Comparison of ENCODE assay signal across 30 cellular contexts in genomic region chr1:1911390-1912041, GRCh38. TPM values are rescaled to one million over a fixed set of nuclear protein-coding genes. Genes with fewer than 3 reads are reported as not detected.
DNase-seq lines count a peak whose midpoint lies in the region; ATAC-seq and TF ChIP-seq lines count a peak whose summit lies in the region.
"Had no signal": no experiment of that assay in that cellular context is flagged by ENCODE, and none has a peak within 500 bp of the region (broad histone marks: within the 10 kb centered on the region; RNA-seq: fewer than 3 reads in every experiment).

No MANE protein-coding gene starts in this region.

- H3K27me3 ChIP-seq in CD4-positive, CD25-positive, alpha-beta regulatory T cell (ENCODE audit: control insufficient read depth, insufficient read depth, low read length) = no peaks in the 10 kb centered on the region
- H3K27me3 ChIP-seq: BE2C, dorsolateral prefrontal cortex had no signal

- H3K4me3 Mint-ChIP-seq in activated T-cell treated with anti-CD3 and anti-CD28 coated beads, Interleukin-2, amount 50 U/mL, for 4 hours = peak overlapping the region; percentile 38
- no peak overlapping the region for H3K4me3 Mint-ChIP-seq in activated T-cell treated with anti-CD3 and anti-CD28 coated beads, Interleukin-2, amount 50 U/mL, for 24 hours
- H3K4me3 Mint-ChIP-seq in CD4-positive, CD25-positive, alpha-beta regulatory T cell = peak overlapping the region; percentile 25 to 75 (median 45)
- peak overlapping the region; percentile 46 to 66 (median 54) for H3K4me3 Mint-ChIP-seq in nephron
- H3K4me3 Mint-ChIP-seq: activated CD8-positive, alpha-beta memory T cell treated with anti-CD3 and anti-CD28 coated beads, Interleukin-2, amount 10 ng/mL, durations not matched to agents 7 days and 5 days; activated naive CD8-positive, alpha-beta T cell treated with anti-CD3 and anti-CD28 coated beads, Interleukin-2, amount 10 ng/mL, durations not matched to agents 7 days and 5 days; activated T-helper 1 cell treated with anti-CD3 and anti-CD28 coated beads, Interleukin-12 subunit alpha, Interleukin-12 subunit beta, Interleukin-2, Interleukin-4 antibody, amounts not matched to agents 30 ng/mL and 10 ng/mL and 1 ng/mL, durations not matched to agents 14 hours and 24 hours and 36 hours had no signal

- peaks cover 10% of the 10 kb centered on the region for H3K4me1 Mint-ChIP-seq in activated T-cell treated with anti-CD3 and anti-CD28 coated beads, Interleukin-2, amount 50 U/mL, for 4 hours (ENCODE audit: low read depth)
- peaks cover 10% of the 10 kb centered on the region for H3K4me1 Mint-ChIP-seq in activated T-cell treated with anti-CD3 and anti-CD28 coated beads, Interleukin-2, amount 50 U/mL, for 24 hours (ENCODE audit: low read depth)
- peaks cover 0 to 13% (median 5%) of the 10 kb centered on the region in 4 donors for H3K4me1 Mint-ChIP-seq in CD4-positive, CD25-positive, alpha-beta regulatory T cell
- H3K4me1 Mint-ChIP-seq in nephron = peaks cover 23% of the 10 kb centered on the region

- H3K27ac ChIP-seq in CD4-positive, CD25-positive, alpha-beta regulatory T cell (ENCODE audit: insufficient read depth, low read length, poor library complexity, severe bottlenecking) = no peak overlapping the region
- H3K27ac ChIP-seq in coronary artery = no peak overlapping the region
- H3K27ac ChIP-seq: A549, dorsolateral prefrontal cortex, skin epidermis had no signal

- H3K9me3 ChIP-seq in CD4-positive, CD25-positive, alpha-beta regulatory T cell (ENCODE audit: control insufficient read depth in 2 of 2, low read length in 2 of 2) = no peaks in the 10 kb centered on the region
- H3K9me3 ChIP-seq: A549, BE2C, Caco-2 had no signal

- no peak for ATAC-seq in activated T-cell treated with anti-CD3 and anti-CD28 coated beads, Interleukin-2, amount 50 U/mL, for 4 hours
- no peak for ATAC-seq in CD4-positive, CD25-positive, alpha-beta regulatory T cell (ENCODE audit: low read depth in 2 of 2)
- ATAC-seq: A549; activated CD8-positive, alpha-beta memory T cell treated with anti-CD3 and anti-CD28 coated beads, Interleukin-2, amount 10 ng/mL, durations not matched to agents 7 days and 5 days had no signal

- DNase-seq in activated T-cell treated with anti-CD3 and anti-CD28 coated beads, Interleukin-2, amount 50 U/mL, for 4 hours = no peak
- DNase-seq in activated T-cell treated with anti-CD3 and anti-CD28 coated beads, Interleukin-2, amount 50 U/mL, for 24 hours = no peak
- DNase-seq in CD4-positive, CD25-positive, alpha-beta regulatory T cell = no peak
- peak; percentile 53 for DNase-seq in coronary artery (ENCODE audit: low spot score)
- DNase-seq in EL = no peak
- no peak for DNase-seq in epidermal melanocyte (ENCODE audit: insufficient read length, low spot score)
- DNase-seq in T1000 (lab: John Stamatoyannopoulos, UW) = no peak
- DNase-seq: activated CD4-positive, alpha-beta T cell treated with anti-CD3 and anti-CD28 coated beads, Interleukin-2, amount 50 U/mL, for 1 hour; activated CD8-positive, alpha-beta memory T cell treated with anti-CD3 and anti-CD28 coated beads, Interleukin-2, amount 10 ng/mL, durations not matched to agents 7 days and 5 days; activated naive CD8-positive, alpha-beta T cell treated with anti-CD3 and anti-CD28 coated beads, Interleukin-2, amount 10 ng/mL, durations not matched to agents 7 days and 5 days; BE2C; Caco-2; central memory CD4-positive, alpha-beta T cell; GF-D8; kidney glomerular epithelial cell; NCI-H1105 treated with DMSO at 0.1 percent for 48 hours; NCI-H1930; NCI-H524 treated with DMSO at 0.1 percent for 48 hours; occipital lobe; stimulated activated CD4-positive, alpha-beta T cell treated with anti-CD3 and anti-CD28 coated beads, Interleukin-1b, Interleukin-23, amount 100 ng/mL, for 48 hours; trophoblast cell had no signal

- no peak overlapping the region for H3K27ac Mint-ChIP-seq in activated T-cell treated with anti-CD3 and anti-CD28 coated beads, Interleukin-2, amount 50 U/mL, for 24 hours
- peak overlapping the region in 2 of 3 donors; percentile 20 to 72 for H3K27ac Mint-ChIP-seq in CD4-positive, CD25-positive, alpha-beta regulatory T cell
- H3K27ac Mint-ChIP-seq in nephron = no peak overlapping the region
- H3K27ac Mint-ChIP-seq: activated CD8-positive, alpha-beta memory T cell treated with anti-CD3 and anti-CD28 coated beads, Interleukin-2, amount 10 ng/mL, durations not matched to agents 7 days and 5 days; activated naive CD8-positive, alpha-beta T cell treated with anti-CD3 and anti-CD28 coated beads, Interleukin-2, amount 10 ng/mL, durations not matched to agents 7 days and 5 days; activated T-helper 1 cell treated with anti-CD3 and anti-CD28 coated beads, Interleukin-12 subunit alpha, Interleukin-12 subunit beta, Interleukin-2, Interleukin-4 antibody, amounts not matched to agents 30 ng/mL and 10 ng/mL and 1 ng/mL, durations not matched to agents 14 hours and 24 hours and 36 hours had no signal

- no peaks in the 10 kb centered on the region for H3K36me3 Mint-ChIP-seq in activated T-cell treated with anti-CD3 and anti-CD28 coated beads, Interleukin-2, amount 50 U/mL, for 4 hours (ENCODE audit: insufficient read depth)
- no peaks in the 10 kb centered on the region for H3K36me3 Mint-ChIP-seq in activated T-cell treated with anti-CD3 and anti-CD28 coated beads, Interleukin-2, amount 50 U/mL, for 24 hours (ENCODE audit: low read depth)
- H3K36me3 Mint-ChIP-seq in CD4-positive, CD25-positive, alpha-beta regulatory T cell = no peaks in the 10 kb centered on the region
- H3K36me3 Mint-ChIP-seq in nephron (ENCODE audit: low read depth) = no peaks in the 10 kb centered on the region
- H3K36me3 Mint-ChIP-seq: activated CD8-positive, alpha-beta memory T cell treated with anti-CD3 and anti-CD28 coated beads, Interleukin-2, amount 10 ng/mL, durations not matched to agents 7 days and 5 days; activated naive CD8-positive, alpha-beta T cell treated with anti-CD3 and anti-CD28 coated beads, Interleukin-2, amount 10 ng/mL, durations not matched to agents 7 days and 5 days had no signal

- H3K9me3 Mint-ChIP-seq in activated T-cell treated with anti-CD3 and anti-CD28 coated beads, Interleukin-2, amount 50 U/mL, for 4 hours = no peaks in the 10 kb centered on the region
- H3K9me3 Mint-ChIP-seq in activated T-cell treated with anti-CD3 and anti-CD28 coated beads, Interleukin-2, amount 50 U/mL, for 24 hours = no peaks in the 10 kb centered on the region
- no peaks in the 10 kb centered on the region for H3K9me3 Mint-ChIP-seq in CD4-positive, CD25-positive, alpha-beta regulatory T cell
- H3K9me3 Mint-ChIP-seq in nephron = no peaks in the 10 kb centered on the region
- H3K9me3 Mint-ChIP-seq: activated naive CD8-positive, alpha-beta T cell treated with anti-CD3 and anti-CD28 coated beads, Interleukin-2, amount 10 ng/mL, durations not matched to agents 7 days and 5 days; activated T-helper 1 cell treated with anti-CD3 and anti-CD28 coated beads, Interleukin-12 subunit alpha, Interleukin-12 subunit beta, Interleukin-2, Interleukin-4 antibody, amounts not matched to agents 30 ng/mL and 10 ng/mL and 1 ng/mL, durations not matched to agents 14 hours and 24 hours and 36 hours had no signal

- no peak for TF ChIP-seq CTCF in coronary artery (IDR thresholded peaks at IDR 0.05)
- TF ChIP-seq CTCF in nephron (IDR thresholded peaks at IDR 0.05; ENCODE audit: unreplicated experiment in 3 of 3) = no peak

- no peaks in the 10 kb centered on the region for H3K27me3 Mint-ChIP-seq in activated T-cell treated with anti-CD3 and anti-CD28 coated beads, Interleukin-2, amount 50 U/mL, for 4 hours (ENCODE audit: low read depth)
- no peaks in the 10 kb centered on the region for H3K27me3 Mint-ChIP-seq in activated T-cell treated with anti-CD3 and anti-CD28 coated beads, Interleukin-2, amount 50 U/mL, for 24 hours
- peaks cover 4% of the 10 kb centered on the region for H3K27me3 Mint-ChIP-seq in CD4-positive, CD25-positive, alpha-beta regulatory T cell
- H3K27me3 Mint-ChIP-seq in nephron (ENCODE audit: low read depth) = peaks cover 14% of the 10 kb centered on the region
- H3K27me3 Mint-ChIP-seq: activated CD8-positive, alpha-beta memory T cell treated with anti-CD3 and anti-CD28 coated beads, Interleukin-2, amount 10 ng/mL, durations not matched to agents 7 days and 5 days had no signal

- H3K4me3 ChIP-seq in CD4-positive, CD25-positive, alpha-beta regulatory T cell (ENCODE audit: low read depth, low read length) = no peak overlapping the region
- H3K4me3 ChIP-seq in coronary artery = no peak overlapping the region
- H3K4me3 ChIP-seq: A549, dorsolateral prefrontal cortex, skin epidermis had no signal

- peaks cover 9% of the 10 kb centered on the region for H3K4me1 ChIP-seq in CD4-positive, CD25-positive, alpha-beta regulatory T cell (ENCODE audit: control insufficient read depth, insufficient read depth, low read length, poor library complexity, severe bottlenecking)

- H3K36me3 ChIP-seq in CD4-positive, CD25-positive, alpha-beta regulatory T cell (ENCODE audit: control insufficient read depth, insufficient read depth, low read length) = no peaks in the 10 kb centered on the region
- H3K36me3 ChIP-seq: BE2C had no signal

RNA-seq across cellular contexts. Expression of gene CALML6, which starts 3.5 kb away (rescaled TPM):
- total RNA-seq in activated T-cell treated with anti-CD3 and anti-CD28 coated beads, Interleukin-2, amount 50 U/mL, for 4 hours = under 1 TPM; 0.38 to 0.61 (median 0.51) TPM
- total RNA-seq in CD4-positive, CD25-positive, alpha-beta regulatory T cell = not detected
- not detected for polyA plus RNA-seq in CD4-positive, CD25-positive, alpha-beta regulatory T cell
- total RNA-seq: H4, HT-29, lung microvascular endothelial cell, occipital lobe had no signal

RNA-seq across cellular contexts. Expression of gene TMEM52, which starts 7.6 kb away (rescaled TPM):
- 1 to 10 TPM; 2.4 to 3.5 (median 2.5) TPM for total RNA-seq in activated T-cell treated with anti-CD3 and anti-CD28 coated beads, Interleukin-2, amount 50 U/mL, for 4 hours
- total RNA-seq in CD4-positive, CD25-positive, alpha-beta regulatory T cell = 0.62 TPM
- polyA plus RNA-seq in CD4-positive, CD25-positive, alpha-beta regulatory T cell = under 1 TPM in 1 of 4 donors, not detected in 3; 0.50 TPM
- total RNA-seq: activated CD8-positive, alpha-beta memory T cell treated with anti-CD3 and anti-CD28 coated beads, Interleukin-2, amount 10 ng/mL, durations not matched to agents 7 days and 5 days; activated naive CD8-positive, alpha-beta T cell treated with anti-CD3 and anti-CD28 coated beads, Interleukin-2, amount 10 ng/mL, durations not matched to agents 7 days and 5 days; T-helper 2 cell treated with Interferon-gamma antibody and Interleukin-4, amounts not matched to agents 100 ng/mL and 5 ng/mL, for 36 hours had no signal

RNA-seq across cellular contexts. Expression of gene GNB1, which starts 20.6 kb away (rescaled TPM):
- 100 to 1,000 TPM; 354 to 395 (median 387) TPM for total RNA-seq in activated T-cell treated with anti-CD3 and anti-CD28 coated beads, Interleukin-2, amount 50 U/mL, for 4 hours
- total RNA-seq in CD4-positive, CD25-positive, alpha-beta regulatory T cell = 242 TPM
- polyA plus RNA-seq in CD4-positive, CD25-positive, alpha-beta regulatory T cell = 100 to 1,000 TPM in 2 of 4 donors, 10 to 100 TPM in 2; 47.0 to 106 (median 78.3) TPM

Comparison
In these comparisons a context has a peak if more than half of its experiments do, and no peak if none do; other contexts are left out.
1. H3K27ac Mint-ChIP-seq: peak in CD4-positive, CD25-positive, alpha-beta regulatory T cell (2 of 3); none in activated T-cell treated with anti-CD3 and anti-CD28 coated beads, Interleukin-2, amount 50 U/mL, for 24 hours (single experiment) and nephron (0 of 3).